Comparison of ENCODE assay signal across 11 cellular contexts in genomic region chr16:23147666-23148065, GRCh38. TPM values are rescaled to one million over a fixed set of nuclear protein-coding genes. Genes with fewer than 3 reads are reported as not detected.
A peak's percentile ranks its signal among the peaks of the same experiment; 100 is the strongest.
DNase-seq lines count a peak whose midpoint lies in the region; ATAC-seq and TF ChIP-seq lines count a peak whose summit lies in the region.
"Had no signal": no experiment of that assay in that cellular context is flagged by ENCODE, and none has a peak within 500 bp of the region (broad histone marks: within the 10 kb centered on the region; RNA-seq: fewer than 3 reads in every experiment).

No MANE protein-coding gene starts in this region.

- TF ChIP-seq CTCF in thoracic aorta (IDR thresholded peaks at IDR 0.05) = no peak

- peak overlapping the region; percentile 97 for H3K4me3 Mint-ChIP-seq in activated naive CD4-positive, alpha-beta T cell treated with anti-CD3 and anti-CD28 coated beads, Interleukin-2, amount 50 U/mL, for 24 hours
- H3K4me3 Mint-ChIP-seq in activated naive CD8-positive, alpha-beta T cell treated with anti-CD3 and anti-CD28 coated beads, Interleukin-2, amount 50 U/mL, for 24 hours = peak overlapping the region; percentile 89

- no peak overlapping the region for H3K27ac Mint-ChIP-seq in activated naive CD4-positive, alpha-beta T cell treated with anti-CD3 and anti-CD28 coated beads, Interleukin-2, amount 50 U/mL, for 24 hours
- H3K27ac Mint-ChIP-seq in activated naive CD8-positive, alpha-beta T cell treated with anti-CD3 and anti-CD28 coated beads, Interleukin-2, amount 50 U/mL, for 24 hours = no peak overlapping the region

- H3K9ac ChIP-seq in iPS-20b (ENCODE audit: low read depth, low read length) = no peak overlapping the region; the same call in 1 of the 2 replicates

- no peak for DNase-seq in activated naive CD4-positive, alpha-beta T cell treated with anti-CD3 and anti-CD28 coated beads, Interleukin-2, amount 50 U/mL, for 16 hours
- no peak for DNase-seq in activated naive CD8-positive, alpha-beta T cell treated with anti-CD3 and anti-CD28 coated beads, Interleukin-2, amount 50 U/mL, for 24 hours
- DNase-seq in thoracic aorta (ENCODE audit: low spot score) (no peak), NCI-H2081 (lab: John Stamatoyannopoulos, UW) (no peak), NCI-H524 (lab: John Stamatoyannopoulos, UW) (no peak)
- DNase-seq: cortex of kidney, NCI-H2171 had no signal

- no peak overlapping the region for H3K27ac ChIP-seq in iPS-20b (ENCODE audit: low read length)
- H3K27ac ChIP-seq in thoracic aorta = peak overlapping the region in 1 of 2 donors; percentile 78

- H3K4me1 ChIP-seq in iPS-20b (ENCODE audit: insufficient read depth, low read length) = peaks cover 20% of the 10 kb centered on the region
- H3K4me1 ChIP-seq in thoracic aorta (ENCODE audit: control insufficient read depth in 1 of 2, low read depth in 2 of 2) = peaks cover 33 to 67% of the 10 kb centered on the region in 2 donors

- H3K4me1 Mint-ChIP-seq in activated naive CD4-positive, alpha-beta T cell treated with anti-CD3 and anti-CD28 coated beads, Interleukin-2, amount 50 U/mL, for 24 hours = peaks cover 20% of the 10 kb centered on the region
- peaks cover 31% of the 10 kb centered on the region for H3K4me1 Mint-ChIP-seq in activated naive CD8-positive, alpha-beta T cell treated with anti-CD3 and anti-CD28 coated beads, Interleukin-2, amount 50 U/mL, for 24 hours

- ATAC-seq in activated naive CD8-positive, alpha-beta T cell treated with anti-CD3 and anti-CD28 coated beads, Interleukin-2, amount 50 U/mL, for 24 hours = no peak
- ATAC-seq in thoracic aorta (ENCODE audit: insufficient number of reproducible peaks, low FRiP score, low read depth) (no peak), GM19463 (IDR thresholded peaks at IDR 0.05; ENCODE audit: unreplicated experiment) (no peak)

- H3K27me3 ChIP-seq in iPS-20b (ENCODE audit: insufficient read depth, low read length) (peaks cover 19% of the 10 kb centered on the region), thoracic aorta (replicated peaks; ENCODE audit: insufficient read depth) (no peaks in the 10 kb centered on the region)

- no peaks in the 10 kb centered on the region for H3K9me3 Mint-ChIP-seq in activated naive CD4-positive, alpha-beta T cell treated with anti-CD3 and anti-CD28 coated beads, Interleukin-2, amount 50 U/mL, for 24 hours
- no peaks in the 10 kb centered on the region for H3K9me3 Mint-ChIP-seq in activated naive CD8-positive, alpha-beta T cell treated with anti-CD3 and anti-CD28 coated beads, Interleukin-2, amount 50 U/mL, for 24 hours

- H3K27me3 Mint-ChIP-seq in activated naive CD4-positive, alpha-beta T cell treated with anti-CD3 and anti-CD28 coated beads, Interleukin-2, amount 50 U/mL, for 24 hours = no peaks in the 10 kb centered on the region
- H3K27me3 Mint-ChIP-seq in activated naive CD8-positive, alpha-beta T cell treated with anti-CD3 and anti-CD28 coated beads, Interleukin-2, amount 50 U/mL, for 24 hours = peaks cover 4% of the 10 kb centered on the region

- H3K36me3 ChIP-seq in iPS-20b (ENCODE audit: insufficient read depth, low read depth, low read length) = no peaks in the 10 kb centered on the region
- no peaks in the 10 kb centered on the region for H3K36me3 ChIP-seq in thoracic aorta

- peak overlapping the region; percentile 83 for H3K4me3 ChIP-seq in iPS-20b (ENCODE audit: low read length)
- H3K4me3 ChIP-seq in thoracic aorta = peak overlapping the region; percentile 97

- H3K9me3 ChIP-seq in iPS-20b (ENCODE audit: insufficient read depth, low read depth, low read length) (no peaks in the 10 kb centered on the region), thoracic aorta (no peaks in the 10 kb centered on the region)

- H3K36me3 Mint-ChIP-seq in activated naive CD4-positive, alpha-beta T cell treated with anti-CD3 and anti-CD28 coated beads, Interleukin-2, amount 50 U/mL, for 24 hours = no peaks in the 10 kb centered on the region
- H3K36me3 Mint-ChIP-seq in activated naive CD8-positive, alpha-beta T cell treated with anti-CD3 and anti-CD28 coated beads, Interleukin-2, amount 50 U/mL, for 24 hours (ENCODE audit: low read depth) = peaks cover 4% of the 10 kb centered on the region

RNA-seq across cellular contexts. Expression of gene USP31, which starts 1.6 kb away (rescaled TPM):
- 10 to 100 TPM; 19.6 to 25.0 TPM for total RNA-seq in thoracic aorta

RNA-seq across cellular contexts. Expression of gene SCNN1G, which starts 34.9 kb away (rescaled TPM):
- not detected for total RNA-seq in thoracic aorta
- total RNA-seq: myocyte had no signal
